Comparison of ENCODE assay signal across 1 cellular context in the genomic region with DNA sequence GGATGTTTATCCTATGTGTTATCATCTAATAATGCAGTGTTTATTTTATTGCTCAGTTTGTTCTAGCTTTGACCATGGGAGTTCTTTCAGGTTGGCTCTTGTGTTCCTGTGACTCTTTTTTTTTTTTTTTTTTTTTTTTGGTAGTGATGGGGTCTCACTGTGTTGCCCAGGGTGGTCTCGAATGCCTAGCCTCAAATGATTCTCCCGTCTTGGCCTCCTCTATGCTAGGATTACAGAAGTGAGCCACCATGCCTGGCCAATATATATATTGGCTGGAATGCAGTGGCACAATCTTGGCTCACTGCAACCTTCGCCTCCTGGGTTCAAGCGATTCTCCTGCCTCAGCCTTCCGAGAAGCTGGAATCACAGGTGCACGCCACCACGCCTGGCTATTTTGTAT.
TF ChIP-seq lines count a peak whose summit lies in the region.

No MANE protein-coding gene starts in this region.

TF ChIP-seq in HepG2, 621 proteins besides CTCF, POLR2A, EP300 and RAD21:
- no peak for TF ChIP-seq BHLHE40 (IDR thresholded peaks at IDR 0.05; ENCODE audit: low read length)
- TF ChIP-seq ZNF121 (CRISPR knock-in tag; IDR thresholded peaks at IDR 0.05) = peak; percentile 62; the same call in 1 of the 2 replicates
